8 cellular contexts compared by ENCODE assay signal in the genomic region with DNA sequence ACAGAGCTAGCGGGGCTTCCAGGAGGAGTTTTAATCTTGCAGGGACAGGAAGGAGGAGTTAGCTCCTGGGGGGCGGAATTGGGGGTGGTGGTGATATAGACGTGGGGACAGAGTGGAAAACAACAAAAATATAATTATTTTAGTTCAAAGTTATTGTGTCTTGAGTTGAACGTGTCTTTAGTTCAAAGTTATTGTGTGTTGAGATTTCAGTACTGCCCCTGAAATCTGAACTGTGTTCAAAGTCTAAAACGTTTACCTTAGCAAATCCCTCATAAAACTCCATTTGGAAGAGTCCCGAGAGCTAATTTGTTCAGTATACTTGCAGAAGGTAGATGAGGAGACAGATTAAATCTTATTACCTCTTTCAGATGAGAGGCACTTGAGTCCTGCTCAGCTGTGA.
A peak's percentile ranks its signal among the peaks of the same experiment; 100 is the strongest.
DNase-seq lines count a peak whose midpoint lies in the region; ATAC-seq and TF ChIP-seq lines count a peak whose summit lies in the region.
"Not testable (repeated sequence)": the region's sequence is repeated elsewhere in the genome, so short reads cannot be mapped to it uniquely, and the experiment has no call there.

No MANE protein-coding gene starts in this region.

- H3K4me3 Mint-ChIP-seq in CD4-positive, alpha-beta T cell: peak overlapping the region; percentile 88
- peak overlapping the region; percentile 86 for H3K4me3 Mint-ChIP-seq in activated CD4-positive, alpha-beta memory T cell treated with anti-CD3 and anti-CD28 coated beads, Interleukin-2, amount 10 ng/mL, durations not matched to agents 7 days and 5 days
- H3K4me3 Mint-ChIP-seq in nephron: peak overlapping the region; percentile 89 to 91 (median 89)

- H3K4me3 ChIP-seq in HUES6 (ENCODE audit: low read depth, low read length): peak overlapping the region; percentile 66
- peak overlapping the region; percentile 94 for H3K4me3 ChIP-seq in OCI-LY3 (ENCODE audit: low read length)
- not testable (repeated sequence) for H3K4me3 ChIP-seq in mammary epithelial cell (replicated peaks in 1 of 3; ENCODE audit: insufficient read depth in 1 of 3, low read depth in 2 of 3, low read length in 3 of 3); hepatocyte
- H3K4me3 ChIP-seq in thoracic aorta: peak overlapping the region; percentile 79

- H3K27ac Mint-ChIP-seq in CD4-positive, alpha-beta T cell: peak overlapping the region; percentile 95
- not testable (repeated sequence) for H3K27ac Mint-ChIP-seq in activated CD4-positive, alpha-beta memory T cell treated with anti-CD3 and anti-CD28 coated beads, Interleukin-2, amount 10 ng/mL, durations not matched to agents 7 days and 5 days
- peak overlapping the region; percentile 27 to 97 (median 89) for H3K27ac Mint-ChIP-seq in nephron

- not testable (repeated sequence) for H2AFZ ChIP-seq in OCI-LY3 (ENCODE audit: low read depth, low read length)
- H2AFZ ChIP-seq in mammary epithelial cell (ENCODE audit: low read depth, low read length) (peak overlapping the region; percentile 91), hepatocyte (peak overlapping the region; percentile 20)

- H3K4me1 Mint-ChIP-seq in CD4-positive, alpha-beta T cell (ENCODE audit: low read depth): peaks cover 18% of the 10 kb centered on the region
- peaks cover 21% of the 10 kb centered on the region for H3K4me1 Mint-ChIP-seq in activated CD4-positive, alpha-beta memory T cell treated with anti-CD3 and anti-CD28 coated beads, Interleukin-2, amount 10 ng/mL, durations not matched to agents 7 days and 5 days
- peaks cover 16% of the 10 kb centered on the region for H3K4me1 Mint-ChIP-seq in nephron

- peak overlapping the region; percentile 93 for H3K4me2 ChIP-seq in OCI-LY3 (ENCODE audit: low read length)
- not testable (repeated sequence) for H3K4me2 ChIP-seq in mammary epithelial cell (ENCODE audit: insufficient read depth, low read depth, low read length)
- H3K4me2 ChIP-seq in hepatocyte: peak overlapping the region; percentile 78

- DNase-seq in CD4-positive, alpha-beta T cell; activated CD4-positive, alpha-beta memory T cell treated with anti-CD3 and anti-CD28 coated beads, Interleukin-2, amount 10 ng/mL, durations not matched to agents 7 days and 5 days; mammary epithelial cell; hepatocyte (ENCODE audit: low spot score); thoracic aorta (ENCODE audit: low spot score): not testable (repeated sequence)

- not testable (repeated sequence) for H3K27me3 ChIP-seq in CD4-positive, alpha-beta T cell (ENCODE audit: control insufficient read depth, insufficient read depth, low read length); HUES6 (ENCODE audit: control insufficient read depth, insufficient read depth, low read length); OCI-LY3 (ENCODE audit: low read depth, low read length); mammary epithelial cell (ENCODE audit: insufficient read depth, low read length); hepatocyte; thoracic aorta (replicated peaks; ENCODE audit: insufficient read depth)

- not testable (repeated sequence) for H3K27me3 Mint-ChIP-seq in CD4-positive, alpha-beta T cell; nephron (ENCODE audit: low read depth)
- H3K27me3 Mint-ChIP-seq in activated CD4-positive, alpha-beta memory T cell treated with anti-CD3 and anti-CD28 coated beads, Interleukin-2, amount 10 ng/mL, durations not matched to agents 7 days and 5 days: peaks cover 17% of the 10 kb centered on the region

- H3K27ac ChIP-seq in CD4-positive, alpha-beta T cell (ENCODE audit: low read depth, low read length); HUES6 (ENCODE audit: low read depth, low read length); OCI-LY3 (ENCODE audit: low read length); mammary epithelial cell (ENCODE audit: insufficient read depth, low read depth, low read length): not testable (repeated sequence)
- H3K27ac ChIP-seq in hepatocyte (peak overlapping the region; percentile 84), thoracic aorta (peak overlapping the region in 1 of 2 donors; percentile 37)

- not testable (repeated sequence) for TF ChIP-seq CTCF in CD4-positive, alpha-beta T cell (IDR thresholded peaks at IDR 0.05); OCI-LY3 (IDR thresholded peaks at IDR 0.05; ENCODE audit: low read depth, low read length); mammary epithelial cell (conservative IDR thresholded peaks at IDR 0.05 in 1 of 2, IDR thresholded peaks at IDR 0.05 in 1 of 2; ENCODE audit: extremely low read depth in 1 of 2, insufficient read depth in 1 of 2, low read depth in 1 of 2, low read length in 2 of 2); hepatocyte (IDR thresholded peaks at IDR 0.05; ENCODE audit: poor library complexity); nephron (IDR thresholded peaks at IDR 0.05; ENCODE audit: unreplicated experiment in 3 of 3); thoracic aorta (IDR thresholded peaks at IDR 0.05)

- WGBS in mammary epithelial cell (ENCODE audit: low coverage, missing lambda C conversion rate): 9% methylated on average over 5 of the region's 6 CpGs
- WGBS in hepatocyte (ENCODE audit: low lambda C conversion rate, missing lambda C conversion rate): 5% methylated on average over 4 of the region's 6 CpGs

- H3K9me3 ChIP-seq in CD4-positive, alpha-beta T cell (ENCODE audit: control insufficient read depth, low read length); HUES6 (ENCODE audit: control insufficient read depth, insufficient read depth, low read depth, low read length); OCI-LY3 (ENCODE audit: insufficient read depth, low read length); mammary epithelial cell (replicated peaks; ENCODE audit: insufficient read depth, low read length); hepatocyte (ENCODE audit: low read depth); thoracic aorta: not testable (repeated sequence)

- H3K4me1 ChIP-seq in HUES6 (ENCODE audit: control insufficient read depth, insufficient read depth, low read length); mammary epithelial cell (ENCODE audit: insufficient read depth, low read length); hepatocyte (ENCODE audit: insufficient read depth); thoracic aorta (ENCODE audit: control insufficient read depth in 1 of 2, low read depth in 2 of 2): not testable (repeated sequence)
- peaks cover 18% of the 10 kb centered on the region for H3K4me1 ChIP-seq in OCI-LY3 (ENCODE audit: low read length)

- POLR2A ChIA-PET in CD4-positive, alpha-beta T cell (lab: Charles Lee); activated CD4-positive, alpha-beta memory T cell treated with anti-CD3 and anti-CD28 coated beads, Interleukin-2, amount 10 ng/mL, durations not matched to agents 7 days and 5 days (lab: Charles Lee): not testable (repeated sequence)

- H3K36me3 Mint-ChIP-seq in CD4-positive, alpha-beta T cell (ENCODE audit: low read depth); activated CD4-positive, alpha-beta memory T cell treated with anti-CD3 and anti-CD28 coated beads, Interleukin-2, amount 10 ng/mL, durations not matched to agents 7 days and 5 days (ENCODE audit: low read depth); nephron (ENCODE audit: low read depth): not testable (repeated sequence)

- in situ Hi-C loops in mammary epithelial cell (cut with MboI; ENCODE audit: low sequenced_read_pairs in 2 of 2): not testable (repeated sequence)

- not testable (repeated sequence) for H3K36me3 ChIP-seq in HUES6 (ENCODE audit: control insufficient read depth, insufficient read depth, low read length); OCI-LY3 (replicated peaks; ENCODE audit: low read depth, low read length); mammary epithelial cell (ENCODE audit: insufficient read depth, low read length); hepatocyte (replicated peaks; ENCODE audit: insufficient read depth, low read depth); thoracic aorta

- not testable (repeated sequence) for H3K9ac ChIP-seq in HUES6 (ENCODE audit: low read length); mammary epithelial cell (ENCODE audit: insufficient read depth, low read length)
- H3K9ac ChIP-seq in OCI-LY3 (ENCODE audit: low read length): 0 out of 2 replicates have a peak overlapping the region, but pooled peaks have one; percentile 64

- BruUV-seq in mammary epithelial cell (replicated peaks; lab: Mats Ljungman, UMichigan): not testable (repeated sequence)

- ATAC-seq in CD4-positive, alpha-beta T cell (ENCODE audit: poor library complexity); thoracic aorta (ENCODE audit: insufficient number of reproducible peaks, low FRiP score, low read depth): not testable (repeated sequence)

- H3K79me2 ChIP-seq in OCI-LY3 (ENCODE audit: low read length); mammary epithelial cell (ENCODE audit: insufficient read depth, low read length); hepatocyte: not testable (repeated sequence)

- CTCF ChIA-PET in CD4-positive, alpha-beta T cell (lab: Charles Lee); mammary epithelial cell (lab: Charles Lee; ENCODE audit: low non-redundant PET): not testable (repeated sequence)
- CTCF ChIA-PET in activated CD4-positive, alpha-beta memory T cell treated with anti-CD3 and anti-CD28 coated beads, Interleukin-2, amount 10 ng/mL, durations not matched to agents 7 days and 5 days (lab: Charles Lee): interaction anchor here (1.6 to 1.7 kb wide), 2 partner anchors 177 to 192 kb away, joined by 5 to 6 read pairs; a partner anchor contains a TSS

- H4K20me1 ChIP-seq in OCI-LY3 (ENCODE audit: insufficient read depth, low read length); mammary epithelial cell (ENCODE audit: insufficient read depth, low read length); hepatocyte (ENCODE audit: insufficient read depth, poor library complexity, severe bottlenecking): not testable (repeated sequence)

- H3K9me3 Mint-ChIP-seq in CD4-positive, alpha-beta T cell; activated CD4-positive, alpha-beta memory T cell treated with anti-CD3 and anti-CD28 coated beads, Interleukin-2, amount 10 ng/mL, durations not matched to agents 7 days and 5 days; nephron: not testable (repeated sequence)

- intact Hi-C loops in CD4-positive, alpha-beta T cell (cut with DNase I, micrococcal nuclease): loop anchor here in 1 of 2 experiments (5.0 to 10.0 kb wide), 3 partner anchors 226 to 692 kb away; a partner anchor contains a TSS
- intact Hi-C loops in mammary epithelial cell (cut with micrococcal nuclease): not testable (repeated sequence)

- dilution Hi-C loops in mammary epithelial cell (cut with HindIII; ENCODE audit: low sequenced_read_pairs): not testable (repeated sequence)

- not testable (repeated sequence) for H3K9me2 ChIP-seq in hepatocyte (replicated peaks; ENCODE audit: insufficient read depth)
